ENCODE assay signal across 9 cellular contexts in the genomic region with DNA sequence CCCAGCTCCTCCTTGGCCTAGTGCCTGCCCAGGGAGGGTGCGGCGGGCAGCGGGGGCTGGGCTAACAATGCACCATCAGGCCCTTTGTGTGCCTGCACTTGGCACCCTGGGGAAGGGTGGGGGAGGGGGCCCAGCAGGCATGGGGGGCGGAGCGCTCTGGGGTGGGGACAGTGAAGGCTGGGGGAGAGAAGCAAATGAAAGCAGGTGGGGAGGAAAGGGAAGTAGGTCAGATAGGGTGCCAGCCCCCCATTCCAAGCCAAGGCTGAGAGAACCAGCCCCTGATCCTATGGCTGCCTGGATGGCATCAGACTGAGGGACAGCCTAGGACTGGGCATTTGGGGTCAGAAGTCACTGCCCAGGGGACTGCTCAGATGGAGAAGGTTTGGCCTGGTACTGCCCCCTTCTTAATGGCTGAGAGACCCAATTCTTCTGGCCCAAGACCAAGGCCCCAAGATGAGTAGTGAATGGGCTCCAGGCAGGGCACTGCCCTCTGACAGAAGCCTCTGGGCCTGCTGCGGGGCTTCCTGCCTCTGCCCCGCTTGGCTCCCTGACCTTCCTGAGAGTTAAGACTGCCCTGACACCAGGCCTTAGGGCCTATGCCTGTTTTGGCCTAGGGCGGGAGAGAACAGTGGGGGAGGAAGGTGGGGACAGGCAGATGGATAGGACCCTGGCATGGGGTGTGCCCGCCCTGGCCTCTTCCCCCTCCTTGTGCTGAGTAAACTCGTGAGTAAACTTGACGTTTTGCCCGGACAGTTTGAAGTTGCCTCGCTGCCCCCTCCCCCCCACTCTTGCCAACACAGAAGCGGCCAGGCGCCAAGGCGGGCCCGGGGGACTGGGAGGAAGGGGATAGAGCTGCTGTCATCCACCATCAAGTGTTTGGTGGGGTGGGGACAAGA. TPM values are rescaled to one million over a fixed set of nuclear protein-coding genes. Genes with fewer than 3 reads are reported as not detected.
DNase-seq lines count a peak whose midpoint lies in the region; ATAC-seq and TF ChIP-seq lines count a peak whose summit lies in the region.
"Had no signal": no experiment of that assay in that cellular context is flagged by ENCODE, and none has a peak within 500 bp of the region (broad histone marks: within the 10 kb centered on the region; RNA-seq: fewer than 3 reads in every experiment).

No MANE protein-coding gene starts in this region.

- H3K27ac ChIP-seq in SK-N-MC = peak overlapping the region; percentile 96
- no peak overlapping the region for H3K27ac ChIP-seq in fibroblast of lung (ENCODE audit: insufficient read depth, low read length)

- BruUV-seq in Calu3 (replicated peaks; lab: Mats Ljungman, UMichigan) = no TSS peak

- H3K9me3 ChIP-seq in SK-N-MC (ENCODE audit: low read depth, low read length) (no peaks in the 10 kb centered on the region), fibroblast of lung (ENCODE audit: control insufficient read depth, insufficient read depth, low read depth, low read length) (no peaks in the 10 kb centered on the region)

- in situ Hi-C loops in G401 (cut with HindIII; ENCODE audit: low sequenced_read_pairs) = no loop called here

- H3K4me3 Mint-ChIP-seq in Calu3 (ENCODE audit: low read depth, unreplicated experiment) (peak overlapping the region; percentile 94), osteocyte (ENCODE audit: unreplicated experiment) (no peak overlapping the region)

- peaks cover 16% of the 10 kb centered on the region for H3K4me1 ChIP-seq in fibroblast of lung (ENCODE audit: control insufficient read depth, extremely low read depth, insufficient read depth, low read length)

- no peaks in the 10 kb centered on the region for H3K27me3 ChIP-seq in fibroblast of lung (ENCODE audit: control insufficient read depth, insufficient read depth, low read length)

- peak overlapping the region; percentile 93 for H3K27ac Mint-ChIP-seq in Calu3 (ENCODE audit: unreplicated experiment)
- H3K27ac Mint-ChIP-seq in osteocyte (ENCODE audit: unreplicated experiment) = peak overlapping the region; percentile 63

- H3K9me3 Mint-ChIP-seq in Calu3 (ENCODE audit: low read depth, unreplicated experiment) = no peaks in the 10 kb centered on the region
- H3K9me3 Mint-ChIP-seq in osteocyte (ENCODE audit: unreplicated experiment) = no peaks in the 10 kb centered on the region

- H3K4me1 Mint-ChIP-seq in Calu3 (ENCODE audit: low read depth, unreplicated experiment) (peaks cover 36% of the 10 kb centered on the region), osteocyte (ENCODE audit: unreplicated experiment) (peaks cover 24% of the 10 kb centered on the region)

- H3K36me3 Mint-ChIP-seq in Calu3 (ENCODE audit: insufficient read depth, unreplicated experiment) (peaks cover 44% of the 10 kb centered on the region), osteocyte (ENCODE audit: unreplicated experiment) (peaks cover 2% of the 10 kb centered on the region)

- H2AFZ ChIP-seq in fibroblast of lung (ENCODE audit: low read length) = no peak overlapping the region

- DNase-seq in Calu3 = no peak
- no peak for DNase-seq in SK-N-MC (ENCODE audit: low read depth, low spot score)
- peak; percentile 27 to 37 for DNase-seq in fibroblast of lung (ENCODE audit: low read depth in 2 of 2)
- no peak for DNase-seq in osteocyte (ENCODE audit: extremely low spot score, unreplicated experiment)
- DNase-seq in G401 (ENCODE audit: low spot score) = no peak
- no peak for DNase-seq in NCI-H748 (lab: John Stamatoyannopoulos, UW; ENCODE audit: unreplicated experiment)
- no peak for DNase-seq in MV-4-11 (lab: John Stamatoyannopoulos, UW)

- H3K4me3 ChIP-seq in SK-N-MC (peak overlapping the region; percentile 96), fibroblast of lung (replicated peaks in 1 of 4; ENCODE audit: control extremely low read depth in 1 of 4, insufficient read depth in 1 of 4, low read depth in 3 of 4, low read length in 4 of 4) (peak overlapping the region in 1 of 4 experiments; percentile 14)

- ATAC-seq in GM19328 (IDR thresholded peaks at IDR 0.05; ENCODE audit: unreplicated experiment) = no peak

- H4K20me1 ChIP-seq in fibroblast of lung (ENCODE audit: control insufficient read depth, extremely low read depth, insufficient read depth, low read length) = no peaks in the 10 kb centered on the region

- H3K79me2 ChIP-seq in fibroblast of lung (ENCODE audit: control insufficient read depth, insufficient read depth, low read length) = peaks cover 16% of the 10 kb centered on the region

- intact Hi-C loops in Calu3 (cut with micrococcal nuclease; ENCODE audit: unreplicated experiment) = loop anchor here (10.0 kb wide), 1 partner anchor 49 kb away; the partner anchor contains the start of gene ADAM15

- H3K4me2 ChIP-seq in fibroblast of lung (ENCODE audit: extremely low read depth, insufficient read depth, low read length) = no peak overlapping the region

- H3K9ac ChIP-seq in SK-N-MC (ENCODE audit: insufficient read length) (peak overlapping the region; percentile 87), fibroblast of lung (ENCODE audit: insufficient read depth, low read length) (no peak overlapping the region)

- H3K27me3 Mint-ChIP-seq in Calu3 (ENCODE audit: unreplicated experiment) (no peaks in the 10 kb centered on the region), osteocyte (ENCODE audit: unreplicated experiment) (no peaks in the 10 kb centered on the region)

- TF ChIP-seq CTCF in Calu3 (IDR thresholded peaks at IDR 0.05; ENCODE audit: unreplicated experiment) (no peak), fibroblast of lung (conservative IDR thresholded peaks at IDR 0.05 in 1 of 2, IDR thresholded peaks at IDR 0.05 in 1 of 2; ENCODE audit: low read depth in 1 of 2, low read length in 2 of 2) (no peak), osteocyte (IDR thresholded peaks at IDR 0.05) (no peak)

- CTCF ChIA-PET in Calu3 (lab: Charles Lee) = interaction anchor here (0.5 to 2.6 kb wide), 3 partner anchors 12 to 646 kb away, joined by 3 to 11 read pairs (median 3); no protein-coding TSS in a partner anchor

- H3K36me3 ChIP-seq in SK-N-MC (ENCODE audit: insufficient read depth, low read length) = no peaks in the 10 kb centered on the region
- no peaks in the 10 kb centered on the region for H3K36me3 ChIP-seq in fibroblast of lung (ENCODE audit: control insufficient read depth, insufficient read depth, low read length)

RNA-seq across cellular contexts. Expression of gene ZBTB7B, which starts 2.7 kb away (rescaled TPM):
- 64.7 and 64.9 TPM in 2 replicates for total RNA-seq in Calu3 (2022)
- 12.3 and 19.3 TPM in 2 replicates for total RNA-seq in fibroblast of lung
- polyA plus RNA-seq in fibroblast of lung = 6.2 and 7.0 TPM in 2 replicates
- 9.6 and 12.2 TPM in 2 replicates for polyA plus RNA-seq in fibroblast of lung (2012)
- 10.7 and 11.5 TPM in 2 replicates for polyA minus RNA-seq in fibroblast of lung (ENCODE audit: low replicate concordance)
- 34.4 and 37.8 TPM in 2 replicates for total RNA-seq in osteocyte
- 30.6 and 33.0 TPM in 2 replicates for total RNA-seq in G401 (2014; rRNA removed; shearing (Covaris generic))

RNA-seq across cellular contexts. Expression of gene LENEP, which starts 11.9 kb away (rescaled TPM):
- total RNA-seq in Calu3 (2022) (1.1 and 1.5 TPM in 2 replicates), fibroblast of lung (0.26 TPM in 1 of 2 replicates, not detected in the other), osteocyte (not detected in 2 replicates)
- polyA plus RNA-seq in fibroblast of lung = not detected in 2 replicates
- polyA plus RNA-seq in fibroblast of lung (2012) = not detected in 2 replicates
- not detected in 2 replicates for polyA minus RNA-seq in fibroblast of lung (ENCODE audit: low replicate concordance)
- total RNA-seq in G401 (2014; rRNA removed; shearing (Covaris generic)) = 0.74 TPM in 1 of 2 replicates, not detected in the other

RNA-seq across cellular contexts. Expression of gene FLAD1, which starts 22.2 kb away (rescaled TPM):
- total RNA-seq in Calu3 (2022) (74.3 and 75.1 TPM in 2 replicates), fibroblast of lung (20.5 and 24.9 TPM in 2 replicates), osteocyte (30.2 and 31.2 TPM in 2 replicates)
- 11.8 and 20.1 TPM in 2 replicates for polyA plus RNA-seq in fibroblast of lung
- 21.2 and 31.5 TPM in 2 replicates for polyA plus RNA-seq in fibroblast of lung (2012)
- polyA minus RNA-seq in fibroblast of lung (ENCODE audit: low replicate concordance) = 25.3 and 47.5 TPM in 2 replicates
- total RNA-seq in G401 (2014; rRNA removed; shearing (Covaris generic)) = 39.9 and 49.4 TPM in 2 replicates

RNA-seq across cellular contexts. Expression of gene DCST2, which starts 28.3 kb away (rescaled TPM):
- total RNA-seq in Calu3 (2022) (1.4 and 1.5 TPM in 2 replicates), fibroblast of lung (under 0.01 and 0.17 TPM in 2 replicates), osteocyte (0.75 and 1.0 TPM in 2 replicates)
- 0.06 and 0.10 TPM in 2 replicates for polyA plus RNA-seq in fibroblast of lung
- not detected in 2 replicates for polyA plus RNA-seq in fibroblast of lung (2012)
- polyA minus RNA-seq in fibroblast of lung (ENCODE audit: low replicate concordance) = not detected in 2 replicates
- 0.31 TPM in 1 of 2 replicates, not detected in the other for total RNA-seq in G401 (2014; rRNA removed; shearing (Covaris generic))
- total RNA-seq: fibroblast of villous mesenchyme had no signal

RNA-seq across cellular contexts. Expression of gene DCST1, which starts 28.3 kb away (rescaled TPM):
- total RNA-seq in Calu3 (2022) = 0.17 TPM in 1 of 2 replicates, not detected in the other
- not detected in 2 replicates for total RNA-seq in fibroblast of lung
- polyA plus RNA-seq in fibroblast of lung = not detected in 2 replicates
- not detected in 2 replicates for polyA plus RNA-seq in fibroblast of lung (2012)
- polyA minus RNA-seq in fibroblast of lung (ENCODE audit: low replicate concordance) = not detected in 2 replicates
- total RNA-seq in osteocyte = not detected in 2 replicates
- total RNA-seq in G401 (2014; rRNA removed; shearing (Covaris generic)) = not detected in 2 replicates
- total RNA-seq: fibroblast of villous mesenchyme had no signal

Comparison
In these comparisons a context has a peak if more than half of its experiments do, and no peak if none do; other contexts are left out.
1. DNase-seq: peak in fibroblast of lung (2 of 2); none in Calu3 (single experiment), SK-N-MC (single experiment), osteocyte (single experiment), G401 (single experiment), NCI-H748 (single experiment) and MV-4-11 (single experiment).